8 cellular contexts compared by ENCODE assay signal in genomic region chr5:65742565-65743231, GRCh38. TPM values are rescaled to one million over a fixed set of nuclear protein-coding genes. Genes with fewer than 3 reads are reported as not detected.
A peak's percentile ranks its signal among the peaks of the same experiment; 100 is the strongest.
DNase-seq lines count a peak whose midpoint lies in the region; ATAC-seq and TF ChIP-seq lines count a peak whose summit lies in the region.

No MANE protein-coding gene starts in this region.

- no peak for TF ChIP-seq EP300 in tibial nerve (IDR thresholded peaks at IDR 0.05)

- CTCF ChIA-PET in activated naive CD4-positive, alpha-beta T cell treated with anti-CD3 and anti-CD28 coated beads, Interleukin-2, amount 10 ng/mL, durations not matched to agents 7 days and 5 days (lab: Charles Lee): interaction anchor here (0.9 to 1.3 kb wide), 3 partner anchors 16 to 444 kb away, joined by 3 to 4 read pairs (median 3); no protein-coding TSS in a partner anchor

- no peaks in the 10 kb centered on the region for H3K36me3 ChIP-seq in tibial nerve

- H3K27me3 ChIP-seq in tibial nerve: no peaks in the 10 kb centered on the region

- H3K27ac Mint-ChIP-seq in activated naive CD4-positive, alpha-beta T cell treated with anti-CD3 and anti-CD28 coated beads, Interleukin-2, amount 10 ng/mL, durations not matched to agents 7 days and 5 days: no peak overlapping the region

- no peak overlapping the region for H3K4me3 ChIP-seq in AG10803 (ENCODE audit: low read length)
- H3K4me3 ChIP-seq in tibial nerve: no peak overlapping the region

- ATAC-seq in HG02588 (IDR thresholded peaks at IDR 0.05; ENCODE audit: unreplicated experiment): peak; percentile 58

- peaks cover 0 to 11% (median 0%) of the 10 kb centered on the region in 4 donors for H3K4me1 ChIP-seq in tibial nerve

- H3K9me3 Mint-ChIP-seq in activated naive CD4-positive, alpha-beta T cell treated with anti-CD3 and anti-CD28 coated beads, Interleukin-2, amount 10 ng/mL, durations not matched to agents 7 days and 5 days: peaks cover 2% of the 10 kb centered on the region

- no peak for TF ChIP-seq POLR2A in tibial nerve (IDR thresholded peaks at IDR 0.05)

- H3K4me1 Mint-ChIP-seq in activated naive CD4-positive, alpha-beta T cell treated with anti-CD3 and anti-CD28 coated beads, Interleukin-2, amount 10 ng/mL, durations not matched to agents 7 days and 5 days: peaks cover 4% of the 10 kb centered on the region

- H3K4me3 Mint-ChIP-seq in activated naive CD4-positive, alpha-beta T cell treated with anti-CD3 and anti-CD28 coated beads, Interleukin-2, amount 10 ng/mL, durations not matched to agents 7 days and 5 days: no peak overlapping the region

- H3K27me3 Mint-ChIP-seq in activated naive CD4-positive, alpha-beta T cell treated with anti-CD3 and anti-CD28 coated beads, Interleukin-2, amount 10 ng/mL, durations not matched to agents 7 days and 5 days: no peaks in the 10 kb centered on the region

- H3K9me3 ChIP-seq in tibial nerve: no peaks in the 10 kb centered on the region

- peak; percentile 83 for DNase-seq in AG10803 (ENCODE audit: low read depth)
- DNase-seq in NCI-H1694 treated with DMSO at 0.1 percent for 48 hours (lab: John Stamatoyannopoulos, UW): peak; percentile 47
- DNase-seq in activated naive CD4-positive, alpha-beta T cell treated with anti-CD3 and anti-CD28 coated beads, Interleukin-2, amount 10 ng/mL, durations not matched to agents 7 days and 5 days: peak; percentile 29
- DNase-seq in inferior parietal cortex (ENCODE audit: extremely low spot score): peak; percentile 61
- DNase-seq in tibial nerve (ENCODE audit: low spot score in 2 of 2): no peak
- no peak for DNase-seq in GOT3 (lab: John Stamatoyannopoulos, UW)

- H3K27ac ChIP-seq in tibial nerve: no peak overlapping the region

- WGBS in tibial nerve, 2 donors: 24 to 25% methylated on average over 4 of the region's 4 CpGs

- TF ChIP-seq CTCF in AG10803 (conservative IDR thresholded peaks at IDR 0.05; ENCODE audit: low read length) (peak; percentile 89), GM12874 (IDR thresholded peaks at IDR 0.05; ENCODE audit: insufficient read depth, low read depth, low read length) (peak; percentile 47; the same call in 1 of the 2 replicates), tibial nerve (IDR thresholded peaks at IDR 0.05) (peak; percentile 39 to 65 (median 60))

- no peaks in the 10 kb centered on the region for H3K36me3 Mint-ChIP-seq in activated naive CD4-positive, alpha-beta T cell treated with anti-CD3 and anti-CD28 coated beads, Interleukin-2, amount 10 ng/mL, durations not matched to agents 7 days and 5 days

RNA-seq across cellular contexts. Expression of gene NLN, which starts 20.7 kb away (rescaled TPM):
- 10 to 100 TPM; 10.9 to 28.6 (median 19.2) TPM for total RNA-seq in tibial nerve

RNA-seq across cellular contexts. Expression of gene SGTB, which starts 20.8 kb away (rescaled TPM):
- 10 to 100 TPM; 10.8 to 13.0 (median 11.2) TPM for total RNA-seq in tibial nerve

Comparison
In these comparisons a context has a peak if more than half of its experiments do, and no peak if none do; other contexts are left out.
1. DNase-seq: peak in AG10803 (single experiment), NCI-H1694 treated with DMSO at 0.1 percent for 48 hours (single experiment), activated naive CD4-positive, alpha-beta T cell treated with anti-CD3 and anti-CD28 coated beads, Interleukin-2, amount 10 ng/mL, durations not matched to agents 7 days and 5 days (single experiment) and inferior parietal cortex (single experiment); none in tibial nerve (0 of 2) and GOT3 (single experiment).
2. Peak in every context shown above with its lines, with median percentiles within 50 percentile points of each other: CTCF ChIP-seq.